Comparison of ENCODE assay signal across 14 cellular contexts in genomic region chr6:1263039-1263849, GRCh38. TPM values are rescaled to one million over a fixed set of nuclear protein-coding genes. Genes with fewer than 3 reads are reported as not detected.
DNase-seq lines count a peak whose midpoint lies in the region; ATAC-seq, FAIRE-seq and TF ChIP-seq lines count a peak whose summit lies in the region.
"Had no signal": no experiment of that assay in that cellular context is flagged by ENCODE, and none has a peak within 500 bp of the region (broad histone marks: within the 10 kb centered on the region; RNA-seq: fewer than 3 reads in every experiment).

No MANE protein-coding gene starts in this region.

- no peak overlapping the region for H3K27ac Mint-ChIP-seq in activated naive CD4-positive, alpha-beta T cell treated with anti-CD3 and anti-CD28 coated beads for 36 hours
- H3K27ac Mint-ChIP-seq: brain, nephron had no signal

- in situ Hi-C loops in KBM-7 (cut with MboI; ENCODE audit: low pct_unique_long_range_greater_than_20kb, low sequenced_read_pairs) = no loop called here

- TF ChIP-seq CTCF in fibroblast of villous mesenchyme (IDR thresholded peaks at IDR 0.05; ENCODE audit: insufficient read depth, low read depth, low read length) = no peak

- no peaks in the 10 kb centered on the region for H3K4me1 Mint-ChIP-seq in activated naive CD4-positive, alpha-beta T cell treated with anti-CD3 and anti-CD28 coated beads for 36 hours (ENCODE audit: low read depth)
- H3K4me1 Mint-ChIP-seq: brain, nephron had no signal

- peaks cover 2% of the 10 kb centered on the region for H3K27me3 Mint-ChIP-seq in activated naive CD4-positive, alpha-beta T cell treated with anti-CD3 and anti-CD28 coated beads for 36 hours (ENCODE audit: low read depth)

- no peak overlapping the region for H3K4me3 Mint-ChIP-seq in activated naive CD4-positive, alpha-beta T cell treated with anti-CD3 and anti-CD28 coated beads for 36 hours
- H3K4me3 Mint-ChIP-seq: brain, nephron had no signal

- CTCF ChIA-PET in activated naive CD4-positive, alpha-beta T cell treated with anti-CD3 and anti-CD28 coated beads for 36 hours (lab: Charles Lee) = no interaction called here

- intact Hi-C loops in activated naive CD4-positive, alpha-beta T cell treated with anti-CD3 and anti-CD28 coated beads for 36 hours (cut with micrococcal nuclease) = no loop called here

- H3K36me3 Mint-ChIP-seq in activated naive CD4-positive, alpha-beta T cell treated with anti-CD3 and anti-CD28 coated beads for 36 hours (ENCODE audit: low read depth) = no peaks in the 10 kb centered on the region
- H3K36me3 Mint-ChIP-seq: brain had no signal

- H3K9me3 Mint-ChIP-seq in activated naive CD4-positive, alpha-beta T cell treated with anti-CD3 and anti-CD28 coated beads for 36 hours = no peaks in the 10 kb centered on the region
- H3K9me3 Mint-ChIP-seq: brain, nephron had no signal

- ATAC-seq in HG03045 (IDR thresholded peaks at IDR 0.05; ENCODE audit: unreplicated experiment) = no peak

- no peak overlapping the region for H3K4me3 ChIP-seq in fibroblast of villous mesenchyme (ENCODE audit: low read depth, low read length)

- DNase-seq in activated naive CD4-positive, alpha-beta T cell treated with anti-CD3 and anti-CD28 coated beads for 36 hours = peak; percentile 8
- DNase-seq in activated naive CD4-positive, alpha-beta T cell treated with Interleukin-2 at 50 U/mL for 16 hours = no peak
- DNase-seq in NOMO-1 treated with dmso at 0.1 percent for 144 hours (lab: John Stamatoyannopoulos, UW; ENCODE audit: unreplicated experiment) (peak; percentile 13), fibroblast of villous mesenchyme (ENCODE audit: low read depth) (peak; percentile 94), urothelium cell line (ENCODE audit: low spot score) (peak; percentile 22), epidermal melanocyte (ENCODE audit: insufficient read length, low spot score) (no peak), KBM-7 (no peak)
- DNase-seq: activated CD4-positive, alpha-beta T cell treated with anti-CD3 and anti-CD28 coated beads, Interleukin-2, amount 50 U/mL, for 1 hour; DMS 273 treated with DMSO at 0.1 percent for 48 hours; Karpas-422 had no signal

- FAIRE-seq in urothelium cell line (lab: Jason Lieb, UNC) = no peak
- FAIRE-seq: A204.1 had no signal

RNA-seq across cellular contexts. Expression of gene FOXQ1, which starts 48.7 kb away (rescaled TPM):
- total RNA-seq in activated naive CD4-positive, alpha-beta T cell treated with anti-CD3 and anti-CD28 coated beads for 36 hours = not detected
- 0.43 and 0.97 TPM in 2 replicates for total RNA-seq in fibroblast of villous mesenchyme

Comparison
In these comparisons a context has a peak if more than half of its experiments do, and no peak if none do; other contexts are left out.
1. DNase-seq: peak in activated naive CD4-positive, alpha-beta T cell treated with anti-CD3 and anti-CD28 coated beads for 36 hours (single experiment), NOMO-1 treated with dmso at 0.1 percent for 144 hours (single experiment), fibroblast of villous mesenchyme (single experiment) and urothelium cell line (single experiment); none in activated naive CD4-positive, alpha-beta T cell treated with Interleukin-2 at 50 U/mL for 16 hours (single experiment), epidermal melanocyte (single experiment) and KBM-7 (single experiment).